Comparison of ENCODE assay signal across 1 cellular context in genomic region chr20:35226775-35227681, GRCh38.
A peak's percentile ranks its signal among the peaks of the same experiment; 100 is the strongest.
TF ChIP-seq lines count a peak whose summit lies in the region.

No MANE protein-coding gene starts in this region.

TF ChIP-seq in IMR-90, 13 proteins besides CTCF, POLR2A, EP300 and RAD21 (continued from another document):
- TF ChIP-seq MXI1 (IDR thresholded peaks at IDR 0.05; ENCODE audit: borderline replicate concordance, low read depth, low read length) = peak; percentile 99
- TF ChIP-seq RCOR1 (IDR thresholded peaks at IDR 0.05; ENCODE audit: insufficient replicate concordance, low read length) = peak; percentile 73
- TF ChIP-seq CEBPB (IDR thresholded peaks at IDR 0.05; ENCODE audit: low read depth, low read length) = no peak
- TF ChIP-seq MAZ (IDR thresholded peaks at IDR 0.05; ENCODE audit: borderline replicate concordance, low read depth, low read length) = peak; percentile 98
- 0 out of 2 replicates have a peak, but pooled peaks have one; percentile 13 for TF ChIP-seq SMC3 (IDR thresholded peaks at IDR 0.05; ENCODE audit: low read depth, low read length)
TF ChIP-seq in IMR-90: peak in this region for 4.
